8 cellular contexts compared by ENCODE assay signal in the genomic region with DNA sequence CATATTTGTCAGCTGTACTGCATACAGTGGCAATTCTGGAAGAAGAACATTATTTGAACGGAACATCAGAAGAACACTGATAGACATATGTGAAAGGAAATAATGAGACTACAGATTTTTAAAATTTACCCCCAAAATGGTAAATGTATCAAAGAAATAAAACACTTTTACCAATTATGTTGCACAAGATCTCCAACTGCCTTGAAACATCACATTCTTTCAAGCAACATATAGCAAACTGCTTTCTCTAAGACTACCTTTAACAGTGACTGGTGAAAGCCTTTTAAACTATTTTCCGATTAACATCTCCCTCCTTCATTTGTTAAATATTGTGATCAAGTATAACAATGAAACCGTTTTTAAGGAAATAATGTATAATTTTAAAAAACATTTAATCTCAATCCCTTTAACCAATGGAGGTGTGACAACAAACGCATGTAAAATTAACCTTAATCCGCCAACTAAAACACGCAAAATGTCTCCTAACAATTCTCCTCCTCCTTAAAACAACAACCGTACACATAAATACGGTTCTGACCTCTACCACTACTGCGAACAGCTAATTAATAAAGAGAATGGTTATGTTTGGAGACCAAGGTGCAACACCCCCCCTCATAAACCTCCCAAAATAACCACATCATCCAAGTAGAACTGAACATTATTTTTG. TPM values are rescaled to one million over a fixed set of nuclear protein-coding genes. Genes with fewer than 3 reads are reported as not detected.
DNase-seq lines count a peak whose midpoint lies in the region; ATAC-seq and TF ChIP-seq lines count a peak whose summit lies in the region.

No MANE protein-coding gene starts in this region.

- intact Hi-C loops in adrenal gland (cut with DNase I) = loop anchor here (10.0 kb wide), 4 partner anchors 49 to 521 kb away; a partner anchor contains a TSS

- CTCF ChIA-PET in activated CD8-positive, alpha-beta memory T cell treated with anti-CD3 and anti-CD28 coated beads, Interleukin-2, amount 10 ng/mL, durations not matched to agents 7 days and 5 days (lab: Charles Lee) = no interaction called here

- H3K4me1 ChIP-seq in adrenal gland (replicated peaks in 1 of 2) = peaks cover 4 to 40% of the 10 kb centered on the region in 2 donors
- H3K4me1 ChIP-seq in thymus (ENCODE audit: control insufficient read depth, insufficient read depth, low read length) = peaks cover 4% of the 10 kb centered on the region

- H3K4me3 Mint-ChIP-seq in activated CD8-positive, alpha-beta memory T cell treated with anti-CD3 and anti-CD28 coated beads, Interleukin-2, amount 10 ng/mL, durations not matched to agents 7 days and 5 days = peak overlapping the region; percentile 99

- WGBS in adrenal gland, 4 donors = 1 to 3% (median 2%) methylated on average over 9 of the region's 9 CpGs
- WGBS in thymus = 2% methylated on average over 9 of the region's 9 CpGs

- no peak for TF ChIP-seq CTCF in adrenal gland (IDR thresholded peaks at IDR 0.05)

- TF ChIP-seq POLR2A in adrenal gland (IDR thresholded peaks at IDR 0.05) = no peak

- H3K36me3 Mint-ChIP-seq in activated CD8-positive, alpha-beta memory T cell treated with anti-CD3 and anti-CD28 coated beads, Interleukin-2, amount 10 ng/mL, durations not matched to agents 7 days and 5 days = peaks cover 8% of the 10 kb centered on the region

- no peaks in the 10 kb centered on the region for H3K27me3 Mint-ChIP-seq in activated CD8-positive, alpha-beta memory T cell treated with anti-CD3 and anti-CD28 coated beads, Interleukin-2, amount 10 ng/mL, durations not matched to agents 7 days and 5 days

- ATAC-seq in activated CD8-positive, alpha-beta memory T cell treated with anti-CD3 and anti-CD28 coated beads, Interleukin-2, amount 10 ng/mL, durations not matched to agents 7 days and 5 days = no peak
- no peak for ATAC-seq in HG02973 (IDR thresholded peaks at IDR 0.05; ENCODE audit: unreplicated experiment)

- H3K4me3 ChIP-seq in adrenal gland (peak overlapping the region; percentile 10 to 99 (median 82)), thymus (ENCODE audit: low read length) (peak overlapping the region; percentile 94)

- H3K9me3 ChIP-seq in adrenal gland (replicated peaks in 1 of 3) = no peaks in the 10 kb centered on the region
- H3K9me3 ChIP-seq in thymus (ENCODE audit: control insufficient read depth) = peaks cover 1% of the 10 kb centered on the region

- peak overlapping the region; percentile 40 to 99 (median 99) for H3K27ac ChIP-seq in adrenal gland
- no peak overlapping the region for H3K27ac ChIP-seq in thymus (ENCODE audit: low read depth)

- no peak for DNase-seq in activated CD8-positive, alpha-beta memory T cell treated with anti-CD3 and anti-CD28 coated beads, Interleukin-2, amount 10 ng/mL, durations not matched to agents 7 days and 5 days
- DNase-seq in activated CD8-positive, alpha-beta memory T cell treated with anti-CD3 and anti-CD28 coated beads for 24 hours = no peak
- DNase-seq in adrenal gland (no peak), kidney tubule cell (ENCODE audit: low spot score) (peak; percentile 9), NOMO-1 (lab: John Stamatoyannopoulos, UW; ENCODE audit: unreplicated experiment in 2 of 2) (no peak), HuH-7 (ENCODE audit: low spot score) (no peak)

- peak overlapping the region; percentile 96 for H3K27ac Mint-ChIP-seq in activated CD8-positive, alpha-beta memory T cell treated with anti-CD3 and anti-CD28 coated beads, Interleukin-2, amount 10 ng/mL, durations not matched to agents 7 days and 5 days

- H3K36me3 ChIP-seq in adrenal gland (replicated peaks in 1 of 2) (no peaks in the 10 kb centered on the region), thymus (ENCODE audit: control insufficient read depth, insufficient read depth) (no peaks in the 10 kb centered on the region)

- no peaks in the 10 kb centered on the region for H3K9me3 Mint-ChIP-seq in activated CD8-positive, alpha-beta memory T cell treated with anti-CD3 and anti-CD28 coated beads, Interleukin-2, amount 10 ng/mL, durations not matched to agents 7 days and 5 days (ENCODE audit: low read depth)

- H3K4me1 Mint-ChIP-seq in activated CD8-positive, alpha-beta memory T cell treated with anti-CD3 and anti-CD28 coated beads, Interleukin-2, amount 10 ng/mL, durations not matched to agents 7 days and 5 days = peaks cover 46% of the 10 kb centered on the region

- H3K27me3 ChIP-seq in adrenal gland (no peaks in the 10 kb centered on the region), thymus (ENCODE audit: control insufficient read depth, insufficient read depth) (no peaks in the 10 kb centered on the region)

RNA-seq across cellular contexts. Expression of a gene that starts 2.4 kb away (rescaled TPM):
- total RNA-seq in activated CD8-positive, alpha-beta memory T cell treated with anti-CD3 and anti-CD28 coated beads, Interleukin-2, amount 10 ng/mL, durations not matched to agents 7 days and 5 days = 10 to 100 TPM; 49.8 to 52.7 TPM
- total RNA-seq in adrenal gland = 10 to 100 TPM; 21.7 to 61.7 (median 50.9) TPM
- polyA plus RNA-seq in adrenal gland (10 to 100 TPM; 38.1 to 50.7 (median 45.6) TPM), thymus (55.5 TPM)
